ENCODE assay signal across 1 cellular context in the genomic region with DNA sequence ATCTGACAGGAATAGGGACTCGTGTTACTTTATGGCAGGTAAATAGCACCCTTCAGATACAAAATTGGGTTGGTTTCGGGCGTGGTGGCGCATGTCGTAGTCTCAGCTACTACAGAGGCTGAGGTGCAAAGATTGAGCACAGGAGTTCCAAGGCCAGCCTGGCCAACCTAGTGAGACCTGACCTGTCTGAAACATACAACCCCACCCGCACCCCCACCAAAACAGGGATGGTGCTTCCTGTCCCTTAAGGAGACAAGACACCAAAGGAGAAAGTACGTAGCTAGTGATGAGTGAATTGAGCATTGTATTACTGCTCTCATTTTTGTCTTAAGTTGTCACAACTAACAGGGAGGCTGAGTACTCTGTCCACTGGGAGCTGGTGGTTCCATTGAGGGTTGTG.
TF ChIP-seq lines count a peak whose summit lies in the region.

No MANE protein-coding gene starts in this region.

TF ChIP-seq in K562, 482 proteins besides CTCF, POLR2A, EP300 and RAD21:
- TF ChIP-seq, protein P1, sequence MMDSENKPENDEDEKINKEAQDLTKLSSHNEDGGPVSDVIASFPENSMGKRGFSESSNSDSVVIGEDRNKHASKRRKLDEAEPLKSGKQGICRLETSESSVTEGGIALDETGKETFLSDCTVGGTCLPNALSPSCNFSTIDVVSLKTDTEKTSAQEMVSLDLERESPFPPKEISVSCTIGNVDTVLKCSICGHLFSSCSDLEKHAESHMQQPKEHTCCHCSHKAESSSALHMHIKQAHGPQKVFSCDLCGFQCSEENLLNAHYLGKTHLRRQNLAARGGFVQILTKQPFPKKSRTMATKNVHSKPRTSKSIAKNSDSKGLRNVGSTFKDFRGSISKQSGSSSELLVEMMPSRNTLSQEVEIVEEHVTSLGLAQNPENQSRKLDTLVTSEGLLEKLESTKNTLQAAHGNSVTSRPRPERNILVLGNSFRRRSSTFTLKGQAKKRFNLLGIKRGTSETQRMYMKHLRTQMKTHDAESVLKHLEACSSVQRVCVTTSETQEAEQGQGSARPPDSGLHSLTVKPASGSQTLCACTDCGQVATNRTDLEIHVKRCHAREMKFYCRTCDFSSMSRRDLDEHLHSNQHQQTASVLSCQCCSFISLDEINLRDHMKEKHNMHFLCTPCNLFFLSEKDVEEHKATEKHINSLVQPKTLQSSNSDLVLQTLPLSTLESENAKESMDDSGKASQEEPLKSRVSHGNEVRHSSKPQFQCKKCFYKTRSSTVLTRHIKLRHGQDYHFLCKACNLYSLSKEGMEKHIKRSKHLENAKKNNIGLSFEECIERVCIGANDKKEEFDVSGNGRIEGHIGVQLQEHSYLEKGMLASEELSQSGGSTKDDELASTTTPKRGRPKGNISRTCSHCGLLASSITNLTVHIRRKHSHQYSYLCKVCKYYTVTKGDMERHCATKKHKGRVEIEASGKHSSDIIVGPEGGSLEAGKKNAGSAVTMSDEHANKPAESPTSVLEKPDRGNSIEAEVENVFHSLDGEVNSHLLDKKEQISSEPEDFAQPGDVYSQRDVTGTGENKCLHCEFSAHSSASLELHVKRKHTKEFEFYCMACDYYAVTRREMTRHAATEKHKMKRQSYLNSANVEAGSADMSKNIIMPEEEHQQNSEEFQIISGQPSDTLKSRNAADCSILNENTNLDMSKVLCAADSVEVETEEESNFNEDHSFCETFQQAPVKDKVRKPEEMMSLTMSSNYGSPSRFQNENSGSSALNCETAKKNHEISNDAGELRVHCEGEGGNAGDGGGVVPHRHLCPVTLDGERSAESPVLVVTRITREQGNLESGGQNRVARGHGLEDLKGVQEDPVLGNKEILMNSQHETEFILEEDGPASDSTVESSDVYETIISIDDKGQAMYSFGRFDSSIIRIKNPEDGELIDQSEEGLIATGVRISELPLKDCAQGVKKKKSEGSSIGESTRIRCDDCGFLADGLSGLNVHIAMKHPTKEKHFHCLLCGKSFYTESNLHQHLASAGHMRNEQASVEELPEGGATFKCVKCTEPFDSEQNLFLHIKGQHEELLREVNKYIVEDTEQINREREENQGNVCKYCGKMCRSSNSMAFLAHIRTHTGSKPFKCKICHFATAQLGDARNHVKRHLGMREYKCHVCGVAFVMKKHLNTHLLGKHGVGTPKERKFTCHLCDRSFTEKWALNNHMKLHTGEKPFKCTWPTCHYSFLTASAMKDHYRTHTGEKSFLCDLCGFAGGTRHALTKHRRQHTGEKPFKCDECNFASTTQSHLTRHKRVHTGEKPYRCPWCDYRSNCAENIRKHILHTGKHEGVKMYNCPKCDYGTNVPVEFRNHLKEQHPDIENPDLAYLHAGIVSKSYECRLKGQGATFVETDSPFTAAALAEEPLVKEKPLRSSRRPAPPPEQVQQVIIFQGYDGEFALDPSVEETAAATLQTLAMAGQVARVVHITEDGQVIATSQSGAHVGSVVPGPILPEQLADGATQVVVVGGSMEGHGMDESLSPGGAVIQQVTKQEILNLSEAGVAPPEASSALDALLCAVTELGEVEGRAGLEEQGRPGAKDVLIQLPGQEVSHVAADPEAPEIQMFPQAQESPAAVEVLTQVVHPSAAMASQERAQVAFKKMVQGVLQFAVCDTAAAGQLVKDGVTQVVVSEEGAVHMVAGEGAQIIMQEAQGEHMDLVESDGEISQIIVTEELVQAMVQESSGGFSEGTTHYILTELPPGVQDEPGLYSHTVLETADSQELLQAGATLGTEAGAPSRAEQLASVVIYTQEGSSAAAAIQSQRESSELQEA (IDR thresholded peaks at IDR 0.05; ENCODE audit: low read depth), result no peak
- TF ChIP-seq LCOR (CRISPR knock-in tag; IDR thresholded peaks at IDR 0.05), result 0 out of 2 replicates have a peak, but pooled peaks have one; percentile 25
